ENCODE assay signal across 8 cellular contexts in genomic region chr9:33517373-33517772, GRCh38. TPM values are rescaled to one million over a fixed set of nuclear protein-coding genes. Genes with fewer than 3 reads are reported as not detected.
DNase-seq lines count a peak whose midpoint lies in the region; FAIRE-seq and TF ChIP-seq lines count a peak whose summit lies in the region.

No MANE protein-coding gene starts in this region.

- no TSS peak for BruUV-seq in endothelial cell of umbilical vein (replicated peaks; lab: Mats Ljungman, UMichigan)

- no CpG with 5 or more reads among the region's 2 CpGs for WGBS in trophoblast cell (ENCODE audit: extremely low coverage, insufficient coverage, insufficient read length)

- H3K9me1 ChIP-seq in endothelial cell of umbilical vein (replicated peaks; ENCODE audit: control insufficient read depth, extremely low read depth, insufficient read depth, low read length): no peaks in the 10 kb centered on the region

- no peak overlapping the region for H2BK120ac ChIP-seq in trophoblast cell (ENCODE audit: insufficient read depth, low read length, poor library complexity)

- FAIRE-seq in endothelial cell of umbilical vein (lab: Jason Lieb, UNC): peak; percentile 74

- dilution Hi-C loops in endothelial cell of umbilical vein (cut with MboI; ENCODE audit: extremely low pct_ligation_motif_present, low sequenced_read_pairs): no loop called here

- no peak overlapping the region for H4K8ac ChIP-seq in trophoblast cell (ENCODE audit: low read depth, low read length)

- DNase-seq in AG09309 (ENCODE audit: low read depth): no peak
- peak; percentile 73 for DNase-seq in OCI-M1 (lab: John Stamatoyannopoulos, UW)
- peak; percentile 53 for DNase-seq in endothelial cell of umbilical vein (ENCODE audit: low read depth, low spot score)
- peak; percentile 19 to 52 for DNase-seq in trophoblast cell
- DNase-seq in NCI-H1436 (lab: John Stamatoyannopoulos, UW): no peak
- DNase-seq in activated T-cell treated with anti-CD3 and anti-CD28 coated beads for 4 hours: no peak
- DNase-seq in islet precursor cell: no peak

- no peak overlapping the region for H3K4ac ChIP-seq in trophoblast cell (ENCODE audit: low read depth, low read length)

- TF ChIP-seq POLR2A in endothelial cell of umbilical vein (IDR thresholded peaks at IDR 0.05; ENCODE audit: low read depth, low read length): no peak

- H3K4me2 ChIP-seq in endothelial cell of umbilical vein (ENCODE audit: insufficient read depth, low read length): no peak overlapping the region
- no peak overlapping the region for H3K4me2 ChIP-seq in trophoblast cell (ENCODE audit: low read length)

- H3K23ac ChIP-seq in trophoblast cell (ENCODE audit: low read length): no peak overlapping the region

- H2BK12ac ChIP-seq in trophoblast cell (ENCODE audit: low read length): no peak overlapping the region

- H3K4me3 ChIP-seq in AG09309 (ENCODE audit: control insufficient read depth, low read depth, low read length): no peak overlapping the region
- H3K4me3 ChIP-seq in endothelial cell of umbilical vein (replicated peaks in 1 of 3; ENCODE audit: insufficient read depth in 1 of 3, low read depth in 1 of 3, low read length in 3 of 3): no peak overlapping the region
- H3K4me3 ChIP-seq in trophoblast cell (ENCODE audit: low read depth, low read length): no peak overlapping the region

- H3K14ac ChIP-seq in trophoblast cell (ENCODE audit: low read length): no peak overlapping the region

- no peak overlapping the region for H2AK5ac ChIP-seq in trophoblast cell (ENCODE audit: low read length)

- H3K9me3 ChIP-seq in endothelial cell of umbilical vein (replicated peaks; ENCODE audit: control insufficient read depth, insufficient read depth, low read length): no peaks in the 10 kb centered on the region
- peaks cover 2% of the 10 kb centered on the region for H3K9me3 ChIP-seq in trophoblast cell (ENCODE audit: insufficient read depth, low read depth, low read length)

- H3K9ac ChIP-seq in endothelial cell of umbilical vein (replicated peaks; ENCODE audit: extremely low read depth, insufficient read depth, low read length) (no peak overlapping the region), trophoblast cell (ENCODE audit: low read length) (no peak overlapping the region)

- no peak overlapping the region for H4K12ac ChIP-seq in trophoblast cell (ENCODE audit: low read depth, low read length)

- CTCF ChIA-PET in endothelial cell of umbilical vein (lab: Charles Lee): interaction anchor here (0.8 to 2.1 kb wide), 27 partner anchors 8 to 230 kb away, joined by 3 to 20 read pairs (median 5); partner anchors contain the start of genes AQP3, NFX1 and NOL6

- no peaks in the 10 kb centered on the region for H3K36me3 ChIP-seq in endothelial cell of umbilical vein (ENCODE audit: control insufficient read depth in 2 of 2, extremely low read depth in 1 of 2, insufficient read depth in 2 of 2, low read length in 2 of 2)
- no peaks in the 10 kb centered on the region for H3K36me3 ChIP-seq in trophoblast cell (ENCODE audit: control insufficient read depth in 1 of 2, insufficient read depth in 2 of 2, low read length in 2 of 2)

- H3K79me2 ChIP-seq in endothelial cell of umbilical vein (ENCODE audit: control insufficient read depth, insufficient read depth, low read length): no peaks in the 10 kb centered on the region
- H3K79me2 ChIP-seq in trophoblast cell (ENCODE audit: control insufficient read depth, insufficient read depth, low read length, poor library complexity): no peaks in the 10 kb centered on the region

- TF ChIP-seq CTCF in AG09309 (IDR thresholded peaks at IDR 0.05; ENCODE audit: control insufficient read depth, insufficient read depth, low read depth, low read length, missing control alignments) (peak; percentile 62), GM12874 (IDR thresholded peaks at IDR 0.05; ENCODE audit: insufficient read depth, low read depth, low read length) (peak; percentile 56), endothelial cell of umbilical vein (IDR thresholded peaks at IDR 0.05; ENCODE audit: extremely low read depth in 1 of 2, insufficient read depth in 1 of 2, low read depth in 1 of 2, low read length in 2 of 2) (peak; percentile 50)

- H4K20me1 ChIP-seq in endothelial cell of umbilical vein (replicated peaks; ENCODE audit: control insufficient read depth, extremely low read depth, insufficient read depth, low read length): no peaks in the 10 kb centered on the region

- peaks cover 3% of the 10 kb centered on the region for H3K4me1 ChIP-seq in endothelial cell of umbilical vein (ENCODE audit: control insufficient read depth, extremely low read depth, insufficient read depth, low read length)
- H3K4me1 ChIP-seq in trophoblast cell (ENCODE audit: control insufficient read depth in 1 of 2, insufficient read depth in 2 of 2, low read length in 2 of 2): no peaks in the 10 kb centered on the region

- H2AFZ ChIP-seq in endothelial cell of umbilical vein (ENCODE audit: low read depth, low read length): no peak overlapping the region
- no peak overlapping the region for H2AFZ ChIP-seq in trophoblast cell (ENCODE audit: insufficient read depth, low read length, poor library complexity)

- H3K79me1 ChIP-seq in trophoblast cell (ENCODE audit: low read length): no peaks in the 10 kb centered on the region

- H3K27ac ChIP-seq in endothelial cell of umbilical vein (ENCODE audit: insufficient read depth, low read depth, low read length) (no peak overlapping the region), trophoblast cell (ENCODE audit: low read depth, low read length) (no peak overlapping the region)

- H4K91ac ChIP-seq in trophoblast cell (ENCODE audit: low read depth, low read length): no peak overlapping the region

- POLR2A ChIA-PET in endothelial cell of umbilical vein (lab: Charles Lee): interaction anchor here (0.8 kb wide), 1 partner anchor 44 kb away, joined by 4 read pairs; the partner anchor contains the start of gene NOL6

- no peak overlapping the region for H2BK5ac ChIP-seq in trophoblast cell (ENCODE audit: low read depth, low read length, poor library complexity)

- H3K27me3 ChIP-seq in endothelial cell of umbilical vein (ENCODE audit: control insufficient read depth in 2 of 2, insufficient read depth in 2 of 2, low read length in 2 of 2): no peaks in the 10 kb centered on the region
- H3K27me3 ChIP-seq in trophoblast cell (ENCODE audit: insufficient read depth, low read length): no peaks in the 10 kb centered on the region

- intact Hi-C loops in endothelial cell of umbilical vein (cut with micrococcal nuclease): loop anchor here (2.0 to 10.0 kb wide), 2 partner anchors 113 to 231 kb away; partner anchors contain the start of gene AQP7

- no peak overlapping the region for H3K18ac ChIP-seq in trophoblast cell (ENCODE audit: low read length)

TF ChIP-seq in endothelial cell of umbilical vein, 7 proteins besides CTCF, POLR2A, EP300 and RAD21:
- no peak for TF ChIP-seq POLR2AphosphoS5 (IDR thresholded peaks at IDR 0.05; ENCODE audit: insufficient read depth, low read depth, low read length)
- TF ChIP-seq MYC (IDR thresholded peaks at IDR 0.05; ENCODE audit: low read depth, low read length): no peak
- no peak for TF ChIP-seq GATA2 (IDR thresholded peaks at IDR 0.05; ENCODE audit: insufficient read depth, insufficient read length, low read depth, low read length)
- TF ChIP-seq JUN (IDR thresholded peaks at IDR 0.05; ENCODE audit: borderline replicate concordance, insufficient read depth, insufficient read length, low read depth): no peak
- no peak for TF ChIP-seq FOS (IDR thresholded peaks at IDR 0.05; ENCODE audit: borderline replicate concordance, insufficient read depth, low read length)
- TF ChIP-seq, protein P1, sequence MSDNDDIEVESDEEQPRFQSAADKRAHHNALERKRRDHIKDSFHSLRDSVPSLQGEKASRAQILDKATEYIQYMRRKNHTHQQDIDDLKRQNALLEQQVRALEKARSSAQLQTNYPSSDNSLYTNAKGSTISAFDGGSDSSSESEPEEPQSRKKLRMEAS (IDR thresholded peaks at IDR 0.05; ENCODE audit: insufficient read depth, insufficient read length): no peak
- no peak for TF ChIP-seq EZH2 (IDR thresholded peaks at IDR 0.05; ENCODE audit: borderline replicate concordance, low read depth, low read length, severe bottlenecking)
TF ChIP-seq in endothelial cell of umbilical vein: peak in this region for 0.

RNA-seq across cellular contexts. Expression of gene ANKRD18B, which starts 6.7 kb away (rescaled TPM):
- 10.9 and 12.2 TPM in 2 replicates for total RNA-seq in endothelial cell of umbilical vein
- polyA plus RNA-seq in endothelial cell of umbilical vein: 0.92 and 1.4 TPM in 2 replicates
- 2.3 and 2.5 TPM in 2 replicates for polyA plus RNA-seq in endothelial cell of umbilical vein (2011; cell fraction: cytosol; rRNA removed)
- polyA plus RNA-seq in endothelial cell of umbilical vein (2011; cell fraction: nucleus; rRNA removed): 7.8 and 7.9 TPM in 2 replicates
- 6.8 and 9.1 TPM in 2 replicates for polyA plus RNA-seq in endothelial cell of umbilical vein (2012)
- 2.7 and 4.2 TPM in 2 replicates for polyA minus RNA-seq in endothelial cell of umbilical vein
- polyA minus RNA-seq in endothelial cell of umbilical vein (2011; cell fraction: cytosol; rRNA and poly(A)+ RNA removed): 17.9 TPM
- 9.3 and 17.1 TPM in 2 replicates for polyA minus RNA-seq in endothelial cell of umbilical vein (2011; cell fraction: nucleus; rRNA and poly(A)+ RNA removed)
- 1.4 and 2.0 TPM in 2 replicates for polyA plus RNA-seq in trophoblast cell (2013)

RNA-seq across cellular contexts. Expression of gene NOL6, which starts 43.6 kb away (rescaled TPM):
- total RNA-seq in endothelial cell of umbilical vein: 42.3 and 45.1 TPM in 2 replicates
- polyA plus RNA-seq in endothelial cell of umbilical vein: 35.7 and 39.8 TPM in 2 replicates
- 32.2 and 32.9 TPM in 2 replicates for polyA plus RNA-seq in endothelial cell of umbilical vein (2011; cell fraction: cytosol; rRNA removed)
- polyA plus RNA-seq in endothelial cell of umbilical vein (2011; cell fraction: nucleus; rRNA removed): 107 TPM in 2 replicates
- 35.2 and 42.5 TPM in 2 replicates for polyA plus RNA-seq in endothelial cell of umbilical vein (2012)
- polyA minus RNA-seq in endothelial cell of umbilical vein: 43.9 and 45.4 TPM in 2 replicates
- polyA minus RNA-seq in endothelial cell of umbilical vein (2011; cell fraction: cytosol; rRNA and poly(A)+ RNA removed): 28.8 TPM
- polyA minus RNA-seq in endothelial cell of umbilical vein (2011; cell fraction: nucleus; rRNA and poly(A)+ RNA removed): 37.9 and 40.6 TPM in 2 replicates
- 14.9 and 16.3 TPM in 2 replicates for polyA plus RNA-seq in trophoblast cell (2013)

Comparison
In these comparisons a context has a peak if more than half of its experiments do, and no peak if none do; other contexts are left out.
1. DNase-seq: peak in OCI-M1 (single experiment), endothelial cell of umbilical vein (single experiment) and trophoblast cell (2 of 2); none in AG09309 (single experiment), NCI-H1436 (single experiment), activated T-cell treated with anti-CD3 and anti-CD28 coated beads for 4 hours (single experiment) and islet precursor cell (single experiment).
2. Peak in every context shown above with its lines, with median percentiles within 50 percentile points of each other: CTCF ChIP-seq.